8 cellular contexts compared by ENCODE assay signal in the genomic region with DNA sequence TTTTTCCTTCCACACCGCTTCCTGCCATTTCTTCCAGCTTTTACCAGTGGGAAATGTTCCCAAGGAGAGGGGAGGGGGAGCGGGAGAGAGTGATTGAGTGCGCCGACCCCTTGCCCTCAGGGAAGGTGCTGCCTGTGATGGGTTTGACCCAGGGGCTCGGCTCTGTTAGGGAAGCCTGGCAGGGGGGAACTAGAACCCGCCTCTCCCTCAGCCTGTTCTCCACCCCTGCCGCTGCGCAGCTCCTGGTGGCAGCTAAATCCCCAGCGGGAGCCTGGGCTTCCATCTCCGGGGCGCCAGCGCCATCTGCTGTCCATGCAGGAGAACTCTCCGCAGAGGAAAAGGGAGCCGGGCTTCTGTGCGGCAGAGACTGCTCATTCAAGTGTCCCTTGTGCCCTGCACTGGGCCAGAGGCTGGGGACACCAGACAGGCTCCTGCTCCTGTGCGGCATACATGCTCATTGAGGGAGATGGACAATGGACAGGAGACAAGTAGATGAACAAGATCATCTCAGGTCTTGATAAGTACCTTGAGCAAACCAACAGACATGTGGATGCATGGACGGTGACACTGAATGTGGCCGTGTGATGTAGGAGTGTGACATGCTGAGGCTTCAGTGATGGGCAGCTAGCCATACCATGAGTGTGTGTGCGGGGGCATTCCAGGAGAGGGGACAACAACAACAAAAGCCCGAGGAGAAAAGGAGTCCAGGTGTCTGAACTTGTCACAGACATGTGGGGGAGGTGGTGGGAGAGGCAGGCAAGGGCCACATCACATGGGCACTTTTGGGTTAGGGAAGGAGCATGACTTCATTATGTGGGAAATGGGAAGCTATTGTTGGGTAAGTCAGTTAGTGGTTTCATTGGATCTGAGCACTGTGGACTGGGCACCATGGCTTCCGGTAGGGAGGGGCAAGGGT.
A peak's percentile ranks its signal among the peaks of the same experiment; 100 is the strongest.
DNase-seq lines count a peak whose midpoint lies in the region; ATAC-seq lines count a peak whose summit lies in the region.

No MANE protein-coding gene starts in this region.

- no peak overlapping the region for H3K4me3 Mint-ChIP-seq in central memory CD8-positive, alpha-beta T cell

- ATAC-seq in GM19023 (IDR thresholded peaks at IDR 0.05; ENCODE audit: unreplicated experiment), result peak; percentile 76
- peak; percentile 90 for ATAC-seq in HG03175 (IDR thresholded peaks at IDR 0.05; ENCODE audit: unreplicated experiment)
- ATAC-seq in central memory CD8-positive, alpha-beta T cell (replicated peaks; ENCODE audit: extremely low read depth, poor library complexity, severe bottlenecking), result peak; percentile 89

- DNase-seq in Ammon's horn (ENCODE audit: low spot score), result peak; percentile 93
- peak; percentile 59 for DNase-seq in NCI-H446 treated with DMSO at 0.1 percent for 48 hours (lab: John Stamatoyannopoulos, UW)
- DNase-seq in activated CD4-positive, CD25-positive, alpha-beta regulatory T cell treated with anti-CD3 and anti-CD28 coated beads, Interleukin-2, amount 50 U/mL, for 72 hours, result peak; percentile 89
- DNase-seq in central memory CD8-positive, alpha-beta T cell (ENCODE audit: low spot score in 2 of 2), result peak; percentile 71 to 84
- DNase-seq in kidney glomerular epithelial cell (lab: John Stamatoyannopoulos, UW), result peak; percentile 72
- DNase-seq in stimulated activated CD4-positive, alpha-beta T cell treated with anti-CD3 and anti-CD28 coated beads, Interleukin-2, amount 100 ng/mL, for 24 hours, result peak; percentile 90

- H3K36me3 Mint-ChIP-seq in central memory CD8-positive, alpha-beta T cell (ENCODE audit: insufficient read depth), result no peaks in the 10 kb centered on the region

- H3K4me1 Mint-ChIP-seq in central memory CD8-positive, alpha-beta T cell, result no peaks in the 10 kb centered on the region

- H3K27ac Mint-ChIP-seq in central memory CD8-positive, alpha-beta T cell (ENCODE audit: low read depth), result no peak overlapping the region

- H3K9me3 Mint-ChIP-seq in central memory CD8-positive, alpha-beta T cell, result no peaks in the 10 kb centered on the region

- H3K27me3 Mint-ChIP-seq in central memory CD8-positive, alpha-beta T cell, result peaks cover 91% of the 10 kb centered on the region

Comparison
In these comparisons a context has a peak if more than half of its experiments do, and no peak if none do; other contexts are left out.
1. Peak in every context shown above with its lines: DNase-seq and ATAC-seq.